In genomic region chr22:46312056-46312455, GRCh38 we compare ENCODE assay signal across 36 cellular contexts. TPM values are rescaled to one million over a fixed set of nuclear protein-coding genes. Genes with fewer than 3 reads are reported as not detected.
"Had no signal": no experiment of that assay in that cellular context is flagged by ENCODE, and none has a peak within 500 bp of the region (broad histone marks: within the 10 kb centered on the region; RNA-seq: fewer than 3 reads in every experiment).

No MANE protein-coding gene starts in this region.

- H3K4me1 ChIP-seq: body of pancreas, breast epithelium, colonic mucosa had no signal

- H3K9me3 ChIP-seq: body of pancreas, breast epithelium, colonic mucosa, esophagus squamous epithelium, gastroesophageal sphincter had no signal

- H3K36me3 Mint-ChIP-seq: activated naive CD8-positive, alpha-beta T cell had no signal

- H3K27me3 ChIP-seq: body of pancreas, breast epithelium, cardiac muscle cell, colonic mucosa, esophagus squamous epithelium, gastroesophageal sphincter had no signal

- H3K36me3 ChIP-seq: breast epithelium, colonic mucosa, esophagus squamous epithelium, gastroesophageal sphincter had no signal

- H3K27ac ChIP-seq: body of pancreas, breast epithelium, cardiac muscle cell, colonic mucosa, epithelial cell of prostate, esophagus squamous epithelium, gastroesophageal sphincter had no signal

- H3K27ac Mint-ChIP-seq: activated CD4-positive, alpha-beta memory T cell treated with anti-CD3 and anti-CD28 coated beads, Interleukin-2, amount 10 ng/mL, durations not matched to agents 7 days and 5 days; activated CD4-positive, alpha-beta T cell treated with anti-CD3 and anti-CD28 coated beads, Interleukin-2, amount 10 ng/mL, durations not matched to agents 7 days and 5 days; activated naive CD8-positive, alpha-beta T cell; activated T-cell treated with anti-CD3 and anti-CD28 coated beads, Interleukin-2, amount 50 U/mL, for 24 hours; activated T-helper 17 cell treated with anti-CD3 and anti-CD28 coated beads, Interleukin-2, amount 50 U/mL, for 72 hours; WTC11 had no signal

- H3K4me3 ChIP-seq: body of pancreas, breast epithelium, cardiac muscle cell, colonic mucosa, esophagus squamous epithelium, gastroesophageal sphincter had no signal

- H3K4me3 Mint-ChIP-seq: activated CD4-positive, alpha-beta memory T cell treated with anti-CD3 and anti-CD28 coated beads, Interleukin-2, amount 10 ng/mL, durations not matched to agents 7 days and 5 days; activated CD4-positive, alpha-beta T cell treated with anti-CD3 and anti-CD28 coated beads, Interleukin-2, amount 10 ng/mL, durations not matched to agents 7 days and 5 days; activated naive CD8-positive, alpha-beta T cell; activated T-cell treated with anti-CD3 and anti-CD28 coated beads, Interleukin-2, amount 50 U/mL, for 24 hours; activated T-helper 17 cell treated with anti-CD3 and anti-CD28 coated beads, Interleukin-2, amount 50 U/mL, for 72 hours; WTC11 had no signal

- H3K4me1 Mint-ChIP-seq: WTC11 had no signal

- H3K27me3 Mint-ChIP-seq: activated CD4-positive, alpha-beta memory T cell treated with anti-CD3 and anti-CD28 coated beads, Interleukin-2, amount 10 ng/mL, durations not matched to agents 7 days and 5 days; activated CD4-positive, alpha-beta T cell treated with anti-CD3 and anti-CD28 coated beads, Interleukin-2, amount 10 ng/mL, durations not matched to agents 7 days and 5 days; activated naive CD8-positive, alpha-beta T cell; activated T-cell treated with anti-CD3 and anti-CD28 coated beads, Interleukin-2, amount 50 U/mL, for 24 hours; activated T-helper 17 cell treated with anti-CD3 and anti-CD28 coated beads, Interleukin-2, amount 50 U/mL, for 72 hours had no signal

- FAIRE-seq: endometrium, endothelial cell of umbilical vein had no signal

- ATAC-seq: body of pancreas, gastroesophageal sphincter, WTC11 had no signal

- DNase-seq: activated CD4-positive, alpha-beta memory T cell treated with anti-CD3 and anti-CD28 coated beads, Interleukin-2, amount 10 ng/mL, durations not matched to agents 7 days and 5 days; activated CD4-positive, alpha-beta T cell treated with anti-CD3 and anti-CD28 coated beads for 1 hour; activated CD4-positive, alpha-beta T cell treated with anti-CD3 and anti-CD28 coated beads for 4 hours; activated CD4-positive, alpha-beta T cell treated with anti-CD3 and anti-CD28 coated beads, Interleukin-2, amount 10 ng/mL, durations not matched to agents 7 days and 5 days; activated CD4-positive, alpha-beta T cell treated with anti-CD3 and anti-CD28 coated beads, Interleukin-2, amount 50 U/mL, for 4 hours; activated CD8-positive, alpha-beta memory T cell treated with anti-CD3 and anti-CD28 coated beads, Interleukin-2, amount 50 U/mL, for 48 hours; activated effector memory CD4-positive, alpha-beta T cell treated with Interleukin-2 at 50 U/mL for 16 hours; activated gamma-delta T cell treated with Interleukin-2 at 50 U/mL for 16 hours; activated naive CD4-positive, alpha-beta T cell treated with anti-CD3 and anti-CD28 coated beads, Interleukin-2, amount 50 U/mL, for 16 hours; activated naive CD4-positive, alpha-beta T cell treated with Interleukin-2 at 50 U/mL for 16 hours; activated T-cell treated with anti-CD3 and anti-CD28 coated beads for 4 hours; activated T-cell treated with anti-CD3 and anti-CD28 coated beads, Interleukin-2, amount 50 U/mL, for 24 hours; amniotic stem cell; anterior cingulate cortex; body of pancreas; central memory CD4-positive, alpha-beta T cell; cerebellar nuclear complex; colonic mucosa; effector CD8-positive, alpha-beta T cell; esophagus squamous epithelium; foreskin melanocyte; T-helper 2 cell had no signal

- H3K9me3 Mint-ChIP-seq: activated CD4-positive, alpha-beta memory T cell treated with anti-CD3 and anti-CD28 coated beads, Interleukin-2, amount 10 ng/mL, durations not matched to agents 7 days and 5 days; activated CD4-positive, alpha-beta T cell treated with anti-CD3 and anti-CD28 coated beads, Interleukin-2, amount 10 ng/mL, durations not matched to agents 7 days and 5 days; activated T-cell treated with anti-CD3 and anti-CD28 coated beads, Interleukin-2, amount 50 U/mL, for 24 hours; activated T-helper 17 cell treated with anti-CD3 and anti-CD28 coated beads, Interleukin-2, amount 50 U/mL, for 72 hours; WTC11 had no signal

RNA-seq across cellular contexts. Expression of gene PKDREJ, which starts 48.9 kb away (rescaled TPM):
- total RNA-seq: activated CD4-positive, alpha-beta memory T cell treated with anti-CD3 and anti-CD28 coated beads, Interleukin-2, amount 10 ng/mL, durations not matched to agents 7 days and 5 days; activated CD4-positive, alpha-beta T cell treated with anti-CD3 and anti-CD28 coated beads, Interleukin-2, amount 10 ng/mL, durations not matched to agents 7 days and 5 days; activated T-helper 17 cell treated with anti-CD3 and anti-CD28 coated beads, Interleukin-2, amount 50 U/mL, for 72 hours; dermis microvascular lymphatic vessel endothelial cell; endothelial cell of umbilical vein; fibroblast of villous mesenchyme; glomerular endothelial cell; T-helper 1 cell treated with Interleukin-12 subunit alpha and Interleukin-12 subunit beta and Interleukin-4 antibody, amounts not matched to agents 30 ng/mL and 1 ng/mL, for 36 hours had no signal
- polyA plus RNA-seq: endothelial cell of umbilical vein, fibroblast of lung had no signal
